In the genomic region with DNA sequence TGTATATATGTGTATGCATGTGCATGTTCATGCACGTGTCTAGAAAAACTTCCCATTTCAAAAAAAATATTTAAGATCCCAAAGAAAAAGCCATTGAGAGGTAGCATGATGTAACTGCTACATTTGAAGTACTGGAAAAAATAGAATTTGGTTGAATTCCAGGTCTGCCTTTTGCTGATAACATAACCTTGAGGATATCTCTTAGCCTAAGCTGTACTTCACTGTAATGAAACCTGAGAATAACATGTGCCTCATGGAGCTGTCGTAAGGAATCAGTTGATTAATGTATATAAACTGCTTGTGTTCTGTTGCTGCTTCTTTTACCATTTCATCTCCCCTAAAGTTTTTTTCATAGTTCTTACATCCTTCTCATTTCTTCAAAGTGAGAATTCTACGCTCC, we compare ENCODE assay signal across 29 cellular contexts.
"Had no signal": no experiment of that assay in that cellular context is flagged by ENCODE, and none has a peak within 500 bp of the region (broad histone marks: within the 10 kb centered on the region; RNA-seq: fewer than 3 reads in every experiment).

No MANE protein-coding gene starts in this region.

- FAIRE-seq: colon, TTC549 had no signal

- DNase-seq: activated CD4-positive, alpha-beta memory T cell treated with anti-CD3 and anti-CD28 coated beads, Interleukin-2, amount 10 ng/mL, durations not matched to agents 7 days and 5 days; activated CD4-positive, alpha-beta T cell treated with anti-CD3 and anti-CD28 coated beads for 1 hour; activated CD4-positive, alpha-beta T cell treated with anti-CD3 and anti-CD28 coated beads for 4 hours; activated CD4-positive, alpha-beta T cell treated with anti-CD3 and anti-CD28 coated beads, Interleukin-2, amount 10 ng/mL, durations not matched to agents 7 days and 5 days; activated CD4-positive, alpha-beta T cell treated with anti-CD3 and anti-CD28 coated beads, Interleukin-2, amount 50 U/mL, for 4 hours; activated CD8-positive, alpha-beta memory T cell treated with anti-CD3 and anti-CD28 coated beads, Interleukin-2, amount 50 U/mL, for 48 hours; activated gamma-delta T cell; activated naive CD4-positive, alpha-beta T cell; activated naive CD4-positive, alpha-beta T cell treated with anti-CD3 and anti-CD28 coated beads, Interleukin-2, amount 10 ng/mL, durations not matched to agents 7 days and 5 days; activated naive CD8-positive, alpha-beta T cell treated with anti-CD3 and anti-CD28 coated beads, Interleukin-2, amount 10 ng/mL, durations not matched to agents 7 days and 5 days; activated T-cell treated with anti-CD3 and anti-CD28 coated beads for 4 hours; activated T-cell treated with anti-CD3 and anti-CD28 coated beads, Interleukin-2, amount 50 U/mL, for 24 hours; activated T-cell treated with anti-CD3 and anti-CD28 coated beads, Interleukin-2, amount 50 U/mL, for 72 hours; brain microvascular endothelial cell; caudate nucleus; cortex of kidney; dermis blood vessel endothelial cell; effector CD4-positive, alpha-beta T cell; effector memory CD8-positive, alpha-beta T cell; erythroblast; foreskin keratinocyte; gastrocnemius medialis; glutamatergic neuron; heart left ventricle; T-helper 2 cell had no signal

- ATAC-seq: activated naive CD4-positive, alpha-beta T cell treated with anti-CD3 and anti-CD28 coated beads, Interleukin-2, amount 50 U/mL, for 72 hours; activated T-cell treated with anti-CD3 and anti-CD28 coated beads, Interleukin-2, amount 50 U/mL, for 72 hours; effector memory CD8-positive, alpha-beta T cell; foreskin keratinocyte; gastrocnemius medialis; heart left ventricle; WTC11 had no signal
